Comparison of ENCODE assay signal across 29 cellular contexts in the genomic region with DNA sequence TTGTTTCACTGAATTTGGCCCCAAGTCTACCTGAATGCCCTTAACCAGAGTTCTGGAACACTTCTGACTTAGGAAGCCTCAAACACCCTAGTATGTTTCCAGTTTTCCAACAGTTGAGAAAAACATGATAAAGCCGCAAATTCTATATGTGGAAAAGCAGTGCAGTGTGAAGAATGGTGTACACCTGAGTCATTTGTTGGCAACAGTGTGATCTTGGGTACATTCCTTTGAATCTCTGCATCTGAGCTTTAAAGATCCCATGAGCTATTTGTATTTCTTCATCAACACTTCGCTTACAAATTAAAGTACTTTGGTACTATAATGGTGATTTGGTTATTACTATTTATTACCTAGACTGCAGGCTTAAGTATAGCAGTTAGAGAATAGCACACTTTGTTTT.
"Had no signal": no experiment of that assay in that cellular context is flagged by ENCODE, and none has a peak within 500 bp of the region (broad histone marks: within the 10 kb centered on the region; RNA-seq: fewer than 3 reads in every experiment).

No MANE protein-coding gene starts in this region.

- H3K27ac Mint-ChIP-seq: activated CD4-positive, alpha-beta memory T cell treated with anti-CD3 and anti-CD28 coated beads, Interleukin-2, amount 10 ng/mL, durations not matched to agents 7 days and 5 days; activated CD8-positive, alpha-beta memory T cell treated with anti-CD3 and anti-CD28 coated beads, Interleukin-2, amount 10 ng/mL, durations not matched to agents 7 days and 5 days; activated naive CD8-positive, alpha-beta T cell treated with anti-CD3 and anti-CD28 coated beads for 36 hours had no signal

- H3K4me3 Mint-ChIP-seq: activated CD4-positive, alpha-beta memory T cell treated with anti-CD3 and anti-CD28 coated beads, Interleukin-2, amount 10 ng/mL, durations not matched to agents 7 days and 5 days; activated CD8-positive, alpha-beta memory T cell treated with anti-CD3 and anti-CD28 coated beads, Interleukin-2, amount 10 ng/mL, durations not matched to agents 7 days and 5 days; activated naive CD8-positive, alpha-beta T cell treated with anti-CD3 and anti-CD28 coated beads for 36 hours had no signal

- H3K27ac ChIP-seq: Peyer's patch, SJSA1, WERI-Rb-1 had no signal

- ATAC-seq: activated CD8-positive, alpha-beta memory T cell treated with anti-CD3 and anti-CD28 coated beads, Interleukin-2, amount 10 ng/mL, durations not matched to agents 7 days and 5 days had no signal

- H3K27me3 ChIP-seq: Peyer's patch, SJSA1 had no signal

- H3K4me1 ChIP-seq: Peyer's patch had no signal

- H3K4me1 Mint-ChIP-seq: activated CD4-positive, alpha-beta memory T cell treated with anti-CD3 and anti-CD28 coated beads, Interleukin-2, amount 10 ng/mL, durations not matched to agents 7 days and 5 days; activated CD8-positive, alpha-beta memory T cell treated with anti-CD3 and anti-CD28 coated beads, Interleukin-2, amount 10 ng/mL, durations not matched to agents 7 days and 5 days; activated naive CD8-positive, alpha-beta T cell treated with anti-CD3 and anti-CD28 coated beads for 36 hours had no signal

- DNase-seq: activated CD4-positive, alpha-beta memory T cell treated with anti-CD3 and anti-CD28 coated beads, Interleukin-2, amount 10 ng/mL, durations not matched to agents 7 days and 5 days; activated CD4-positive, alpha-beta T cell treated with anti-CD3 and anti-CD28 coated beads for 1 hour; activated CD4-positive, alpha-beta T cell treated with anti-CD3 and anti-CD28 coated beads for 48 hours; activated CD4-positive, CD25-positive, alpha-beta regulatory T cell; activated CD8-positive, alpha-beta memory T cell treated with anti-CD3 and anti-CD28 coated beads for 24 hours; activated CD8-positive, alpha-beta memory T cell treated with anti-CD3 and anti-CD28 coated beads, Interleukin-2, amount 10 ng/mL, durations not matched to agents 7 days and 5 days; activated CD8-positive, alpha-beta memory T cell treated with anti-CD3 and anti-CD28 coated beads, Interleukin-2, amount 50 U/mL, for 48 hours; activated effector memory CD4-positive, alpha-beta T cell treated with Interleukin-2 at 50 U/mL for 16 hours; activated naive CD4-positive, alpha-beta T cell; activated naive CD4-positive, alpha-beta T cell treated with anti-CD3 and anti-CD28 coated beads, Interleukin-2, amount 50 U/mL, for 16 hours; activated naive CD8-positive, alpha-beta T cell treated with anti-CD3 and anti-CD28 coated beads for 36 hours; activated T-cell treated with anti-CD3 and anti-CD28 coated beads, Interleukin-2, amount 50 U/mL, for 48 hours; amniotic stem cell; aorta; NCI-H1048; NCI-H1436 treated with DMSO at 0.1 percent for 48 hours; NCI-H1694 treated with DMSO at 0.1 percent for 48 hours; NCI-H2029; NCI-H345; NCI-H524 treated with DMSO at 0.1 percent for 48 hours; Peyer's patch; RPMI8226; SHP77 treated with DMSO at 0.1 percent for 48 hours; SW 1271; T-helper 1 cell; T-helper 2 cell; T-helper 9 cell; WERI-Rb-1 had no signal

- H3K9me3 Mint-ChIP-seq: activated CD4-positive, alpha-beta memory T cell treated with anti-CD3 and anti-CD28 coated beads, Interleukin-2, amount 10 ng/mL, durations not matched to agents 7 days and 5 days; activated naive CD8-positive, alpha-beta T cell treated with anti-CD3 and anti-CD28 coated beads for 36 hours had no signal

- H3K9me3 ChIP-seq: Peyer's patch, SJSA1 had no signal

- H3K36me3 ChIP-seq: Peyer's patch, SJSA1, WERI-Rb-1 had no signal

- H3K27me3 Mint-ChIP-seq: activated CD4-positive, alpha-beta memory T cell treated with anti-CD3 and anti-CD28 coated beads, Interleukin-2, amount 10 ng/mL, durations not matched to agents 7 days and 5 days; activated CD8-positive, alpha-beta memory T cell treated with anti-CD3 and anti-CD28 coated beads, Interleukin-2, amount 10 ng/mL, durations not matched to agents 7 days and 5 days; activated naive CD8-positive, alpha-beta T cell treated with anti-CD3 and anti-CD28 coated beads for 36 hours had no signal

- H3K4me3 ChIP-seq: Peyer's patch, SJSA1 had no signal

- H3K36me3 Mint-ChIP-seq: activated CD8-positive, alpha-beta memory T cell treated with anti-CD3 and anti-CD28 coated beads, Interleukin-2, amount 10 ng/mL, durations not matched to agents 7 days and 5 days; activated naive CD8-positive, alpha-beta T cell treated with anti-CD3 and anti-CD28 coated beads for 36 hours had no signal
